20 cellular contexts compared by ENCODE assay signal in the genomic region with DNA sequence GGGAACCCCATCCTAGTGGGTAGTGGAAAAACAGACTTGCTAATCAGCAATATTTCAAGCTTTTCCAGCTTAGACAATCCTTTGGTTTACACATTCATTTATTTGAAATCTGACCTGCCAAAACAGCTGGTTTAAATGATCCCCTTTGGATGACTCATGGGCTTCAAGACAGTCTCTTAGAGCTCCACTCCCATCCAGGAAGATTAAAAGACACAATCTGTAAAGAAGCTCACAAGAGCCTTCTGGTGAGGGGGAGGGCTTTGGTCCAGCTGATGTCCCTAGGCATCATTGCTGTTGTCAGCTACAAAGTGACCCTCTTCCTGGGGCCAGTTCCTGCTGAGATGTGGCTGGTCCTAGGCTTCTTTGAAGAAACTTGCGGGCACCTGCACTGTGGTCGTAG.
DNase-seq lines count a peak whose midpoint lies in the region; ATAC-seq, FAIRE-seq and TF ChIP-seq lines count a peak whose summit lies in the region.
"Had no signal": no experiment of that assay in that cellular context is flagged by ENCODE, and none has a peak within 500 bp of the region (broad histone marks: within the 10 kb centered on the region; RNA-seq: fewer than 3 reads in every experiment).

No MANE protein-coding gene starts in this region.

- H3K4me2 ChIP-seq in astrocyte (ENCODE audit: low read length) (no peak overlapping the region), neural progenitor cell (peak overlapping the region; percentile 5)

- H3K27me3 Mint-ChIP-seq in astrocyte (ENCODE audit: low read depth, unreplicated experiment) (no peaks in the 10 kb centered on the region), neural progenitor cell (ENCODE audit: insufficient read depth, low read depth) (no peaks in the 10 kb centered on the region)

- FAIRE-seq in astrocyte (lab: Jason Lieb, UNC): no peak

- H3K4me1 Mint-ChIP-seq in astrocyte (ENCODE audit: low read depth, unreplicated experiment) (peaks cover 5% of the 10 kb centered on the region), neural progenitor cell (peaks cover 3% of the 10 kb centered on the region)

- H3K9me3 Mint-ChIP-seq in astrocyte (ENCODE audit: unreplicated experiment) (peaks cover 2% of the 10 kb centered on the region), neural progenitor cell (peaks cover 6% of the 10 kb centered on the region)

- H3K27ac Mint-ChIP-seq in astrocyte (ENCODE audit: unreplicated experiment) (no peak overlapping the region), neural progenitor cell (no peak overlapping the region)
- H3K27ac Mint-ChIP-seq: activated CD8-positive, alpha-beta memory T cell treated with anti-CD3 and anti-CD28 coated beads, Interleukin-2, amount 10 ng/mL, durations not matched to agents 7 days and 5 days had no signal

- peak; percentile 61 for DNase-seq in DMS53 (lab: John Stamatoyannopoulos, UW)
- DNase-seq in NCI-H2171 (lab: John Stamatoyannopoulos, UW): peak; percentile 49
- DNase-seq in astrocyte (ENCODE audit: low read depth): peak; percentile 2
- peak; percentile 11 for DNase-seq in neural progenitor cell (ENCODE audit: low spot score)
- no peak for DNase-seq in NCI-H128 (lab: John Stamatoyannopoulos, UW; ENCODE audit: unreplicated experiment)
- no peak for DNase-seq in upper lobe of right lung
- DNase-seq in anterior cingulate cortex (lab: John Stamatoyannopoulos, UW): no peak
- DNase-seq: activated CD4-positive, alpha-beta T cell treated with anti-CD3 and anti-CD28 coated beads for 1 hour; activated CD8-positive, alpha-beta memory T cell treated with anti-CD3 and anti-CD28 coated beads, Interleukin-2, amount 10 ng/mL, durations not matched to agents 7 days and 5 days; activated gamma-delta T cell; AML-193; gastrocnemius medialis; H7; lower lobe of right lung; NCI-H1105; NCI-H2227 treated with DMSO at 0.1 percent for 48 hours had no signal

- ATAC-seq in upper lobe of right lung (no peak), HG02763 (IDR thresholded peaks at IDR 0.05; ENCODE audit: unreplicated experiment) (no peak)
- ATAC-seq: activated CD8-positive, alpha-beta memory T cell treated with anti-CD3 and anti-CD28 coated beads, Interleukin-2, amount 10 ng/mL, durations not matched to agents 7 days and 5 days; lower lobe of right lung had no signal

- H3K36me3 Mint-ChIP-seq in astrocyte (ENCODE audit: low read depth, unreplicated experiment) (no peaks in the 10 kb centered on the region), neural progenitor cell (no peaks in the 10 kb centered on the region)
- H3K36me3 Mint-ChIP-seq: activated CD8-positive, alpha-beta memory T cell treated with anti-CD3 and anti-CD28 coated beads, Interleukin-2, amount 10 ng/mL, durations not matched to agents 7 days and 5 days had no signal

- H2AFZ ChIP-seq in astrocyte (ENCODE audit: low read depth, low read length) (no peak overlapping the region), neural progenitor cell (replicated peaks) (no peak overlapping the region)
- H2AFZ ChIP-seq: parathyroid adenoma had no signal

- H3K9me3 ChIP-seq in astrocyte (ENCODE audit: insufficient read depth, low read depth, low read length) (no peaks in the 10 kb centered on the region), neural progenitor cell (ENCODE audit: low read depth) (no peaks in the 10 kb centered on the region), upper lobe of right lung (no peaks in the 10 kb centered on the region)
- H3K9me3 ChIP-seq: gastrocnemius medialis, lower lobe of right lung, SJSA1 had no signal

- H3K79me2 ChIP-seq in astrocyte (ENCODE audit: insufficient read depth, low read length): no peaks in the 10 kb centered on the region
- no peaks in the 10 kb centered on the region for H3K79me2 ChIP-seq in neural progenitor cell (ENCODE audit: low read depth)
- H3K79me2 ChIP-seq: parathyroid adenoma had no signal

- intact Hi-C loops in upper lobe of right lung (cut with DNase I): no loop called here

- no peak for TF ChIP-seq CTCF in astrocyte (IDR thresholded peaks at IDR 0.05; ENCODE audit: insufficient read depth, low read depth, low read length)
- TF ChIP-seq CTCF in neural progenitor cell (IDR thresholded peaks at IDR 0.05): no peak
- no peak for TF ChIP-seq CTCF in upper lobe of right lung (IDR thresholded peaks at IDR 0.05)

- H3K9ac ChIP-seq in astrocyte (ENCODE audit: low read length): no peak overlapping the region
- no peak overlapping the region for H3K9ac ChIP-seq in neural progenitor cell
- H3K9ac ChIP-seq: parathyroid adenoma had no signal

- no peaks in the 10 kb centered on the region for H4K20me1 ChIP-seq in astrocyte (ENCODE audit: insufficient read depth, low read length)
- H4K20me1 ChIP-seq in neural progenitor cell (ENCODE audit: low read depth): no peaks in the 10 kb centered on the region

- H3K36me3 ChIP-seq in astrocyte (ENCODE audit: insufficient read depth, low read length) (no peaks in the 10 kb centered on the region), neural progenitor cell (no peaks in the 10 kb centered on the region), upper lobe of right lung (no peaks in the 10 kb centered on the region)
- H3K36me3 ChIP-seq: gastrocnemius medialis, lower lobe of right lung, SJSA1 had no signal

- H3K27me3 ChIP-seq in astrocyte (ENCODE audit: insufficient read depth, low read length) (no peaks in the 10 kb centered on the region), neural progenitor cell (no peaks in the 10 kb centered on the region), upper lobe of right lung (no peaks in the 10 kb centered on the region)
- H3K27me3 ChIP-seq: gastrocnemius medialis had no signal

- no peak overlapping the region for H3K27ac ChIP-seq in astrocyte (ENCODE audit: low read depth, low read length)
- no peak overlapping the region for H3K27ac ChIP-seq in neural progenitor cell
- no peak overlapping the region for H3K27ac ChIP-seq in upper lobe of right lung
- H3K27ac ChIP-seq: gastrocnemius medialis, lower lobe of right lung, parathyroid adenoma, SJSA1, skin epidermis had no signal

- H3K4me3 Mint-ChIP-seq in astrocyte (ENCODE audit: unreplicated experiment) (no peak overlapping the region), neural progenitor cell (no peak overlapping the region)
- H3K4me3 Mint-ChIP-seq: activated CD8-positive, alpha-beta memory T cell treated with anti-CD3 and anti-CD28 coated beads, Interleukin-2, amount 10 ng/mL, durations not matched to agents 7 days and 5 days had no signal

- H3K4me3 ChIP-seq in astrocyte (ENCODE audit: insufficient read depth, low read depth, low read length) (no peak overlapping the region), neural progenitor cell (no peak overlapping the region), upper lobe of right lung (no peak overlapping the region)
- H3K4me3 ChIP-seq: gastrocnemius medialis, lower lobe of right lung, SJSA1, skin epidermis had no signal

- H3K4me1 ChIP-seq in astrocyte (ENCODE audit: insufficient read depth, low read length): no peaks in the 10 kb centered on the region
- H3K4me1 ChIP-seq in neural progenitor cell: peaks cover 16% of the 10 kb centered on the region
- no peaks in the 10 kb centered on the region for H3K4me1 ChIP-seq in upper lobe of right lung
- H3K4me1 ChIP-seq: gastrocnemius medialis, lower lobe of right lung, parathyroid adenoma, SJSA1 had no signal

- H3F3A ChIP-seq in neural progenitor cell (ENCODE audit: low read depth): no peaks in the 10 kb centered on the region

Comparison
In these comparisons a context has a peak if more than half of its experiments do, and no peak if none do; other contexts are left out.
1. DNase-seq: peak in DMS53 (single experiment), NCI-H2171 (single experiment), astrocyte (single experiment) and neural progenitor cell (single experiment); none in NCI-H128 (single experiment), upper lobe of right lung (single experiment) and anterior cingulate cortex (0 of 58).